Comparison of ENCODE assay signal across 33 cellular contexts in genomic region chr7:127794551-127794950, GRCh38.
"Had no signal": no experiment of that assay in that cellular context is flagged by ENCODE, and none has a peak within 500 bp of the region (broad histone marks: within the 10 kb centered on the region; RNA-seq: fewer than 3 reads in every experiment).

No MANE protein-coding gene starts in this region.

- H3K4me3 ChIP-seq: ascending aorta, cardiac muscle cell, gastroesophageal sphincter, lower lobe of right lung, pancreas, prostate gland, smooth muscle cell, tibial artery, upper lobe of right lung had no signal

- H3K4me1 Mint-ChIP-seq: activated naive CD4-positive, alpha-beta T cell treated with anti-CD3 and anti-CD28 coated beads, Interleukin-2, amount 10 ng/mL, durations not matched to agents 7 days and 5 days had no signal

- H3K4me2 ChIP-seq: smooth muscle cell had no signal

- H3K27ac ChIP-seq: ascending aorta, cardiac muscle cell, gastroesophageal sphincter, lower lobe of right lung, pancreas, prostate gland, tibial artery, upper lobe of right lung, WERI-Rb-1 had no signal

- H3K27me3 Mint-ChIP-seq: activated CD4-positive, alpha-beta memory T cell treated with anti-CD3 and anti-CD28 coated beads, Interleukin-2, amount 10 ng/mL, durations not matched to agents 7 days and 5 days; activated CD4-positive, alpha-beta T cell treated with anti-CD3 and anti-CD28 coated beads, Interleukin-2, amount 10 ng/mL, durations not matched to agents 24 days and 14 days; activated naive CD4-positive, alpha-beta T cell treated with anti-CD3 and anti-CD28 coated beads, Interleukin-2, amount 10 ng/mL, durations not matched to agents 7 days and 5 days; activated naive CD8-positive, alpha-beta T cell treated with anti-CD3 and anti-CD28 coated beads, Interleukin-2, amount 10 ng/mL, durations not matched to agents 7 days and 5 days; activated T-cell treated with anti-CD3 and anti-CD28 coated beads, Interleukin-2, amount 50 U/mL, for 24 hours; brain; dendritic cell treated with granulocyte-macrophage colony-stimulating factor and Interleukin-4, amounts not matched to agents 40 ng/mL and 50 ng/mL, for 4 days; stimulated activated memory B cell treated with anti-CD40 and anti-IgM and Interleukin-4, amounts not matched to agents 10 μg/mL and 1 μg/mL and 100 μg/mL, for 72 hours; stimulated activated naive CD8-positive, alpha-beta T cell treated with anti-CD3 and anti-CD28 coated beads, Interleukin-15, amount 100 ng/mL, for 72 hours had no signal

- ATAC-seq: gastroesophageal sphincter; lower lobe of right lung; natural killer cell; pancreas; stimulated activated memory B cell treated with anti-CD40 and anti-IgM and Interleukin-4, amounts not matched to agents 10 μg/mL and 1 μg/mL and 100 μg/mL, for 72 hours; stimulated activated naive CD8-positive, alpha-beta T cell treated with anti-CD3 and anti-CD28 coated beads, Interleukin-15, amount 100 ng/mL, for 72 hours; upper lobe of right lung had no signal

- H3K9me3 ChIP-seq: ascending aorta, gastroesophageal sphincter, lower lobe of right lung, pancreas, prostate gland, tibial artery, upper lobe of right lung had no signal

- H3K4me1 ChIP-seq: prostate gland had no signal

- H3K27ac Mint-ChIP-seq: activated CD4-positive, alpha-beta memory T cell treated with anti-CD3 and anti-CD28 coated beads, Interleukin-2, amount 10 ng/mL, durations not matched to agents 7 days and 5 days; activated naive CD4-positive, alpha-beta T cell treated with anti-CD3 and anti-CD28 coated beads, Interleukin-2, amount 10 ng/mL, durations not matched to agents 7 days and 5 days; activated naive CD8-positive, alpha-beta T cell treated with anti-CD3 and anti-CD28 coated beads, Interleukin-2, amount 10 ng/mL, durations not matched to agents 7 days and 5 days; activated T-cell treated with anti-CD3 and anti-CD28 coated beads, Interleukin-2, amount 50 U/mL, for 24 hours; dendritic cell treated with granulocyte-macrophage colony-stimulating factor and Interleukin-4, amounts not matched to agents 40 ng/mL and 50 ng/mL, for 4 days; natural killer cell; stimulated activated memory B cell treated with anti-CD40 and anti-IgM and Interleukin-4, amounts not matched to agents 10 μg/mL and 1 μg/mL and 100 μg/mL, for 72 hours; stimulated activated naive CD8-positive, alpha-beta T cell treated with anti-CD3 and anti-CD28 coated beads, Interleukin-15, amount 100 ng/mL, for 72 hours; T-helper 1 cell treated with Interleukin-12 subunit alpha and Interleukin-12 subunit beta and Interleukin-4 antibody, amounts not matched to agents 30 μg/mL and 1 μg/mL, for 36 hours had no signal

- H3K36me3 Mint-ChIP-seq: activated naive CD4-positive, alpha-beta T cell treated with anti-CD3 and anti-CD28 coated beads, Interleukin-2, amount 10 ng/mL, durations not matched to agents 7 days and 5 days; activated naive CD8-positive, alpha-beta T cell treated with anti-CD3 and anti-CD28 coated beads, Interleukin-2, amount 10 ng/mL, durations not matched to agents 7 days and 5 days; brain; natural killer cell had no signal

- DNase-seq: activated CD4-positive, alpha-beta memory T cell treated with anti-CD3 and anti-CD28 coated beads, Interleukin-2, amount 10 ng/mL, durations not matched to agents 7 days and 5 days; activated CD4-positive, alpha-beta T cell treated with anti-CD3 and anti-CD28 coated beads, Interleukin-2, amount 10 ng/mL, durations not matched to agents 24 days and 14 days; activated CD4-positive, CD25-positive, alpha-beta regulatory T cell treated with anti-CD3 and anti-CD28 coated beads, Interleukin-2, amount 50 U/mL, for 72 hours; activated CD8-positive, alpha-beta memory T cell treated with anti-CD3 and anti-CD28 coated beads, Interleukin-2, amount 50 U/mL, for 48 hours; activated gamma-delta T cell; activated naive CD4-positive, alpha-beta T cell treated with anti-CD3 and anti-CD28 coated beads, Interleukin-2, amount 10 ng/mL, durations not matched to agents 7 days and 5 days; activated naive CD8-positive, alpha-beta T cell treated with anti-CD3 and anti-CD28 coated beads, Interleukin-2, amount 10 ng/mL, durations not matched to agents 7 days and 5 days; activated T-cell treated with anti-CD3 and anti-CD28 coated beads, Interleukin-2, amount 50 U/mL, for 24 hours; effector CD4-positive, alpha-beta T cell; left cardiac atrium; lower lobe of right lung; mesendoderm; natural killer cell; pancreas; retina; stimulated activated CD4-positive, alpha-beta T cell treated with anti-CD3 and anti-CD28 coated beads, Interleukin-1b, Interleukin-23, amount 100 ng/mL, for 48 hours; stimulated activated CD4-positive, alpha-beta T cell treated with anti-CD3 and anti-CD28 coated beads, Interleukin-4, amount 100 ng/mL, for 4 hours; stimulated activated CD8-positive, alpha-beta memory T cell treated with anti-CD3 and anti-CD28 coated beads, Interleukin-4, amount 100 ng/mL, for 48 hours; stimulated activated naive CD8-positive, alpha-beta T cell treated with anti-CD3 and anti-CD28 coated beads, Interleukin-15, amount 100 ng/mL, for 72 hours; SW 1271; T1000; tibial artery; upper lobe of right lung; WERI-Rb-1 had no signal

- H3K27me3 ChIP-seq: ascending aorta, cardiac muscle cell, gastroesophageal sphincter, pancreas, tibial artery, upper lobe of right lung had no signal

- H3K4me3 Mint-ChIP-seq: activated CD4-positive, alpha-beta memory T cell treated with anti-CD3 and anti-CD28 coated beads, Interleukin-2, amount 10 ng/mL, durations not matched to agents 7 days and 5 days; activated CD4-positive, alpha-beta T cell treated with anti-CD3 and anti-CD28 coated beads, Interleukin-2, amount 10 ng/mL, durations not matched to agents 24 days and 14 days; activated naive CD4-positive, alpha-beta T cell treated with anti-CD3 and anti-CD28 coated beads, Interleukin-2, amount 10 ng/mL, durations not matched to agents 7 days and 5 days; activated naive CD8-positive, alpha-beta T cell treated with anti-CD3 and anti-CD28 coated beads, Interleukin-2, amount 10 ng/mL, durations not matched to agents 7 days and 5 days; activated T-cell treated with anti-CD3 and anti-CD28 coated beads, Interleukin-2, amount 50 U/mL, for 24 hours; brain; dendritic cell treated with granulocyte-macrophage colony-stimulating factor and Interleukin-4, amounts not matched to agents 40 ng/mL and 50 ng/mL, for 4 days; natural killer cell; stimulated activated memory B cell treated with anti-CD40 and anti-IgM and Interleukin-4, amounts not matched to agents 10 μg/mL and 1 μg/mL and 100 μg/mL, for 72 hours; stimulated activated naive CD8-positive, alpha-beta T cell treated with anti-CD3 and anti-CD28 coated beads, Interleukin-15, amount 100 ng/mL, for 72 hours; T-helper 1 cell treated with Interleukin-12 subunit alpha and Interleukin-12 subunit beta and Interleukin-4 antibody, amounts not matched to agents 30 μg/mL and 1 μg/mL, for 36 hours had no signal

- H3K36me3 ChIP-seq: ascending aorta, cardiac muscle cell, gastroesophageal sphincter, lower lobe of right lung, pancreas, prostate gland, tibial artery, upper lobe of right lung, WERI-Rb-1 had no signal

- H3K9me3 Mint-ChIP-seq: activated CD4-positive, alpha-beta memory T cell treated with anti-CD3 and anti-CD28 coated beads, Interleukin-2, amount 10 ng/mL, durations not matched to agents 7 days and 5 days; activated CD4-positive, alpha-beta T cell treated with anti-CD3 and anti-CD28 coated beads, Interleukin-2, amount 10 ng/mL, durations not matched to agents 24 days and 14 days; activated naive CD4-positive, alpha-beta T cell treated with anti-CD3 and anti-CD28 coated beads, Interleukin-2, amount 10 ng/mL, durations not matched to agents 7 days and 5 days; activated naive CD8-positive, alpha-beta T cell treated with anti-CD3 and anti-CD28 coated beads, Interleukin-2, amount 10 ng/mL, durations not matched to agents 7 days and 5 days; activated T-cell treated with anti-CD3 and anti-CD28 coated beads, Interleukin-2, amount 50 U/mL, for 24 hours; brain; dendritic cell treated with granulocyte-macrophage colony-stimulating factor and Interleukin-4, amounts not matched to agents 40 ng/mL and 50 ng/mL, for 4 days; natural killer cell; stimulated activated memory B cell treated with anti-CD40 and anti-IgM and Interleukin-4, amounts not matched to agents 10 μg/mL and 1 μg/mL and 100 μg/mL, for 72 hours; stimulated activated naive CD8-positive, alpha-beta T cell treated with anti-CD3 and anti-CD28 coated beads, Interleukin-15, amount 100 ng/mL, for 72 hours; T-helper 1 cell treated with Interleukin-12 subunit alpha and Interleukin-12 subunit beta and Interleukin-4 antibody, amounts not matched to agents 30 μg/mL and 1 μg/mL, for 36 hours had no signal
